ENCODE assay signal across 16 cellular contexts in the genomic region with DNA sequence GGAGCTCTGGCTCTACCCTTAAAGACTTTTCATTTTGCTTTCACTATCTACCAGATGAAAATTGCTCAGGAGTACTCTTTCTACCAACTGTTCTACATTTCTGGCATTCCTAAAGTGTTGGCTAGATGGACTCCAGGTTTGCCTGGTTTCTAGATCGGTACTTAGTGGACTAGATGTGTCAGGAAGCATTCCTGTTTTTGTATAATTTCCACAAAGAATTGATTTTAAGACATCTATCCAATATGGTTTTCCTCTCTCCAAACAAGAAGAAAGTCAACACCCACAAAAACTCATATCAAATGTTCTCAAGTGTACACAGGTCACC.
DNase-seq lines count a peak whose midpoint lies in the region; FAIRE-seq and TF ChIP-seq lines count a peak whose summit lies in the region.
"Had no signal": no experiment of that assay in that cellular context is flagged by ENCODE, and none has a peak within 500 bp of the region (broad histone marks: within the 10 kb centered on the region; RNA-seq: fewer than 3 reads in every experiment).

No MANE protein-coding gene starts in this region.

- H3K9me3 Mint-ChIP-seq in astrocyte (ENCODE audit: unreplicated experiment), result no peaks in the 10 kb centered on the region

- TF ChIP-seq CTCF in astrocyte (IDR thresholded peaks at IDR 0.05; ENCODE audit: insufficient read depth, low read depth, low read length) (no peak), stomach (IDR thresholded peaks at IDR 0.05) (no peak)

- no peak overlapping the region for H2AFZ ChIP-seq in astrocyte (ENCODE audit: low read depth, low read length)

- DNase-seq in GM03348 (ENCODE audit: low spot score) (peak; percentile 3), astrocyte (ENCODE audit: low read depth) (peak; percentile 50), iris pigment epithelial cell (ENCODE audit: low read depth) (peak; percentile 28), stomach (no peak), NCI-H2029 treated with DMSO at 0.1 percent for 48 hours (lab: John Stamatoyannopoulos, UW) (no peak), NCI-H1092 treated with DMSO at 0.1 percent for 48 hours (lab: John Stamatoyannopoulos, UW) (no peak)
- no peak for DNase-seq in stimulated activated CD4-positive, alpha-beta T cell treated with anti-CD3 and anti-CD28 coated beads, Interleukin-15, amount 100 ng/mL, for 24 hours
- DNase-seq: Caco-2, DMS153, NCI-H1417, NCI-H187 treated with DMSO at 0.1 percent for 48 hours, NCI-H446, NCI-H69, SHP77 treated with DMSO at 0.1 percent for 48 hours had no signal

- FAIRE-seq in astrocyte (lab: Jason Lieb, UNC), result no peak
- FAIRE-seq: GM19239 had no signal

- H3K27ac ChIP-seq in astrocyte (ENCODE audit: low read depth, low read length) (no peak overlapping the region), stomach (peak overlapping the region in 3 of 5 donors; percentile 7 to 42 (median 27))

- H3K4me3 ChIP-seq in astrocyte (ENCODE audit: insufficient read depth, low read depth, low read length), result no peak overlapping the region
- H3K4me3 ChIP-seq in stomach, result no peak overlapping the region

- H3K9me3 ChIP-seq in astrocyte (ENCODE audit: insufficient read depth, low read depth, low read length) (no peaks in the 10 kb centered on the region), stomach (no peaks in the 10 kb centered on the region)
- H3K9me3 ChIP-seq: Caco-2 had no signal

- H3K9ac ChIP-seq in astrocyte (ENCODE audit: low read length), result no peak overlapping the region

- H3K27me3 ChIP-seq in astrocyte (ENCODE audit: insufficient read depth, low read length), result no peaks in the 10 kb centered on the region
- H3K27me3 ChIP-seq in stomach, result no peaks in the 10 kb centered on the region

- H3K36me3 ChIP-seq in astrocyte (ENCODE audit: insufficient read depth, low read length), result no peaks in the 10 kb centered on the region
- H3K36me3 ChIP-seq in stomach, result no peaks in the 10 kb centered on the region

- no peak for TF ChIP-seq EP300 in stomach (IDR thresholded peaks at IDR 0.05)

- intact Hi-C loops in stomach (cut with DNase I; ENCODE audit: low total_unique reads), result no loop called here

- H3K4me1 ChIP-seq in astrocyte (ENCODE audit: insufficient read depth, low read length), result peaks cover 4% of the 10 kb centered on the region
- H3K4me1 ChIP-seq in stomach, result no peaks in the 10 kb centered on the region
- H3K4me1 ChIP-seq: Caco-2 had no signal

- H3K27ac Mint-ChIP-seq in astrocyte (ENCODE audit: unreplicated experiment), result no peak overlapping the region

- H3K4me3 Mint-ChIP-seq in astrocyte (ENCODE audit: unreplicated experiment), result no peak overlapping the region
- H3K4me3 Mint-ChIP-seq: IgD-negative memory B cell had no signal

- 61 to 89% (median 78%) methylated on average over 1 of the region's 1 CpG for WGBS in stomach, 5 donors

- H3K79me2 ChIP-seq in astrocyte (ENCODE audit: insufficient read depth, low read length), result no peaks in the 10 kb centered on the region

- H4K20me1 ChIP-seq in astrocyte (ENCODE audit: insufficient read depth, low read length), result no peaks in the 10 kb centered on the region

- no peak overlapping the region for H3K4me2 ChIP-seq in astrocyte (ENCODE audit: low read length)

- H3K4me1 Mint-ChIP-seq in astrocyte (ENCODE audit: low read depth, unreplicated experiment), result peaks cover 9% of the 10 kb centered on the region
- H3K4me1 Mint-ChIP-seq: IgD-negative memory B cell had no signal

- no peak for TF ChIP-seq POLR2A in stomach (IDR thresholded peaks at IDR 0.05)

- H3K27me3 Mint-ChIP-seq in astrocyte (ENCODE audit: low read depth, unreplicated experiment), result no peaks in the 10 kb centered on the region
- H3K27me3 Mint-ChIP-seq: IgD-negative memory B cell had no signal

- H3K36me3 Mint-ChIP-seq in astrocyte (ENCODE audit: low read depth, unreplicated experiment), result no peaks in the 10 kb centered on the region
- H3K36me3 Mint-ChIP-seq: IgD-negative memory B cell had no signal

Comparison
In these comparisons a context has a peak if more than half of its experiments do, and no peak if none do; other contexts are left out.
1. DNase-seq: peak in GM03348 (single experiment), astrocyte (single experiment) and iris pigment epithelial cell (single experiment); none in stomach (single experiment), NCI-H2029 treated with DMSO at 0.1 percent for 48 hours (single experiment), stimulated activated CD4-positive, alpha-beta T cell treated with anti-CD3 and anti-CD28 coated beads, Interleukin-15, amount 100 ng/mL, for 24 hours (single experiment) and NCI-H1092 treated with DMSO at 0.1 percent for 48 hours (single experiment).